ENCODE assay signal across 14 cellular contexts in the genomic region with DNA sequence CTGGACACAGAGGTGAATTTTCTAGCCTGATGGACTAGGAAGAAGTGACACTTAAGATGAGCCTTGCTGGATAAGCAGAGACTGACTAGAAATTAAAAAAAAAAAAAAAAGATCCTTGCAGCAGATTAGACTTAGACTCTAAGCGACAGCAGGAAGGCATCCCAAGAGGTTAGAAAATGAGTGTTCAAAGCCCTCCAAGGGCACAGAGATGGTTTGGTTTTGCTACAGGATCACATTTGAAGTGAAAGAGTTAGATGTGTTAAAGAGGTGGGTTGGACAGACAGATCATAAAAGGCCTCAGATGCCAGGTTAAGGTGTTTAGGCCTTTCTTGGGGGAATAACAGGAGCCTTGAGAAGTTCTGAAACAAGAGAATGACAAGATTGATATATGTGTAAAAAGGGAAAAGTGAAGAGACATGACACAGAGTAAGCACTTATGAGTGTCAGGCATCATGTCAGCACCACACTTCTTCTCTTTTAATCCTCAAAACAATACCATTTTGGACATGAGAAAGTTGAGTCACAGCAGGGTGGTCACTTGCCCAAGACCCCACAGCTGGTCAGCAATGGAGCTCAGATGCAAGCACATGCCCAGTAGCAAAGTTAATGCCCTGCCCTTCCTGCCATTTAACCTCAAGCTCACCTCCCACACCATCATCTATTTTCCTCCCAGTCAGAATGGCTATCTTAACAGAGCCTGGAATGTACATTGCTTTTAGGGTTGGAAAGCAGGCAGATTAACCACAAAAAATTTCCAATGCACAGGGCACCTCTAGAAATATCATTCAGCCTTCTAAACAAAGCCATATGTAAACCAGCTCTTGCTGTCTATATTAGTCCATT.
DNase-seq lines count a peak whose midpoint lies in the region; ATAC-seq and TF ChIP-seq lines count a peak whose summit lies in the region.
"Had no signal": no experiment of that assay in that cellular context is flagged by ENCODE, and none has a peak within 500 bp of the region (broad histone marks: within the 10 kb centered on the region; RNA-seq: fewer than 3 reads in every experiment).

No MANE protein-coding gene starts in this region.

- DNase-seq in left ventricle myocardium inferior (no peak), left ventricle myocardium superior (no peak), hepatic stellate cell (ENCODE audit: low spot score) (peak; percentile 36), type B pancreatic cell (ENCODE audit: extremely low spot score, unreplicated experiment) (no peak), HT-29 (ENCODE audit: low spot score) (no peak)
- DNase-seq in activated naive CD8-positive, alpha-beta T cell treated with anti-CD3 and anti-CD28 coated beads for 36 hours, result no peak
- DNase-seq: AML-193; left lung; NCI-H1092 treated with DMSO at 0.1 percent for 48 hours; NCI-H69; SHP77 treated with DMSO at 0.1 percent for 48 hours; stimulated activated CD4-positive, alpha-beta T cell treated with anti-CD3 and anti-CD28 coated beads, Interleukin-15, amount 100 ng/mL, for 24 hours had no signal

- H3K27ac Mint-ChIP-seq in activated naive CD8-positive, alpha-beta T cell treated with anti-CD3 and anti-CD28 coated beads for 36 hours, result peak overlapping the region; percentile 97
- H3K27ac Mint-ChIP-seq in type B pancreatic cell, result peak overlapping the region; percentile 74

- H3K9me3 Mint-ChIP-seq in activated naive CD8-positive, alpha-beta T cell treated with anti-CD3 and anti-CD28 coated beads for 36 hours, result peaks cover 13% of the 10 kb centered on the region
- no peaks in the 10 kb centered on the region for H3K9me3 Mint-ChIP-seq in type B pancreatic cell

- ATAC-seq in left ventricle myocardium superior (no peak), GM18502 (IDR thresholded peaks at IDR 0.05; ENCODE audit: poor library complexity, unreplicated experiment) (no peak), GM18520 (IDR thresholded peaks at IDR 0.05; ENCODE audit: unreplicated experiment) (no peak)
- ATAC-seq: left lung had no signal

- no peaks in the 10 kb centered on the region for H3K9me3 ChIP-seq in left ventricle myocardium inferior (replicated peaks)
- H3K9me3 ChIP-seq: left lung had no signal

- H3K4me1 Mint-ChIP-seq in activated naive CD8-positive, alpha-beta T cell treated with anti-CD3 and anti-CD28 coated beads for 36 hours, result peaks cover 97% of the 10 kb centered on the region
- H3K4me1 Mint-ChIP-seq in type B pancreatic cell (ENCODE audit: unreplicated experiment), result peaks cover 72% of the 10 kb centered on the region

- H3K4me3 ChIP-seq in left ventricle myocardium inferior, result no peak overlapping the region
- H3K4me3 ChIP-seq: left lung had no signal

- H3K4me3 Mint-ChIP-seq in activated naive CD8-positive, alpha-beta T cell treated with anti-CD3 and anti-CD28 coated beads for 36 hours, result peak overlapping the region; percentile 76
- no peak overlapping the region for H3K4me3 Mint-ChIP-seq in type B pancreatic cell

- H3K36me3 ChIP-seq in left ventricle myocardium inferior, result no peaks in the 10 kb centered on the region
- H3K36me3 ChIP-seq: left lung had no signal

- intact Hi-C loops in left ventricle myocardium inferior (cut with micrococcal nuclease) (no loop called here), left ventricle myocardium superior (cut with micrococcal nuclease) (no loop called here)

- H3K27me3 Mint-ChIP-seq in activated naive CD8-positive, alpha-beta T cell treated with anti-CD3 and anti-CD28 coated beads for 36 hours, result no peaks in the 10 kb centered on the region
- H3K27me3 Mint-ChIP-seq in type B pancreatic cell, result no peaks in the 10 kb centered on the region

- H3K4me1 ChIP-seq in left ventricle myocardium inferior, result peaks cover 89% of the 10 kb centered on the region

- H3K36me3 Mint-ChIP-seq in activated naive CD8-positive, alpha-beta T cell treated with anti-CD3 and anti-CD28 coated beads for 36 hours, result peaks cover 86% of the 10 kb centered on the region
- H3K36me3 Mint-ChIP-seq in type B pancreatic cell, result peaks cover 26% of the 10 kb centered on the region

- H3K27ac ChIP-seq in left ventricle myocardium inferior (replicated peaks), result peak overlapping the region; percentile 32

- TF ChIP-seq CTCF in left ventricle myocardium inferior (IDR thresholded peaks at IDR 0.05; ENCODE audit: borderline replicate concordance) (no peak), type B pancreatic cell (conservative IDR thresholded peaks at IDR 0.05) (no peak)

- H3K27me3 ChIP-seq in left ventricle myocardium inferior (ENCODE audit: low read depth), result no peaks in the 10 kb centered on the region
- H3K27me3 ChIP-seq: left lung had no signal
